In the genomic region with DNA sequence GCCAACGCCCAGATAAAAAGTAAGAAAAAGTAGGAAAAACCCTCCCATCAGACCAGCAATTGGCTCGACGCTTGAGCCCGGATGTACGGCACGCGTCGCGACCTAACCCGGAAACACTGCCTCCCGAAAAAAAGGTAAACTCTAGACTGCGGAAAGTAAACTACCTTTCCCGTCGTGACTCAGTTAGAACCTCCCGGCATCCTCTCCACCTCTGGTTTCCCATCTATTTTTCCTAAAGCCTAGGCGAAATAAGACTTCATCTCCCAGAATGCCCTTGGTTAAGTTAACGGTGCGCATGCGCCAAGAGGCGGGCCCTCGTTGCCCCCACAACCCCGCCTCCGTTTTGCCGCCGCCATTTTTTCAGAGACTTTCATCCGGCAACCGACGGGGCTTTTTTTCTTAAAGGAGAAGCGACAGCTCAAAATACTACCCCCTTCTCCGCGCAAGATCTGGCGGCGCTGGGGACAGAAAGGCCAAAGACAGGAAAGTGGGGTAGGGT, we compare ENCODE assay signal across 8 cellular contexts. TPM values are rescaled to one million over a fixed set of nuclear protein-coding genes. Genes with fewer than 3 reads are reported as not detected.
DNase-seq lines count a peak whose midpoint lies in the region; ATAC-seq and TF ChIP-seq lines count a peak whose summit lies in the region.

No MANE protein-coding gene starts in this region.

- H3K4me1 Mint-ChIP-seq in naive B cell = peaks cover 56 to 75% (median 68%) of the 10 kb centered on the region in 3 donors
- H3K4me1 Mint-ChIP-seq in stimulated activated effector memory CD8-positive, alpha-beta T cell treated with anti-CD3 and anti-CD28 coated beads, Interleukin-12 subunit alpha, Interleukin-12 subunit beta, amount 100 ng/mL, for 72 hours = peaks cover 58% of the 10 kb centered on the region

- H3K27ac Mint-ChIP-seq in naive B cell = peak overlapping the region; percentile 100
- H3K27ac Mint-ChIP-seq in stimulated activated effector memory CD8-positive, alpha-beta T cell treated with anti-CD3 and anti-CD28 coated beads, Interleukin-12 subunit alpha, Interleukin-12 subunit beta, amount 100 ng/mL, for 72 hours = peak overlapping the region; percentile 100

- H3K27me3 ChIP-seq in GM06990 (replicated peaks; ENCODE audit: control insufficient read depth, insufficient read depth, low read length) = no peaks in the 10 kb centered on the region

- H3K36me3 Mint-ChIP-seq in naive B cell = peaks cover 0 to 4% of the 10 kb centered on the region in 2 donors
- peaks cover 96% of the 10 kb centered on the region for H3K36me3 Mint-ChIP-seq in stimulated activated effector memory CD8-positive, alpha-beta T cell treated with anti-CD3 and anti-CD28 coated beads, Interleukin-12 subunit alpha, Interleukin-12 subunit beta, amount 100 ng/mL, for 72 hours

- H3K36me3 ChIP-seq in GM06990 (ENCODE audit: control insufficient read depth, insufficient read depth, low read length) = no peaks in the 10 kb centered on the region

- DNase-seq in GM06990 (ENCODE audit: extremely low read depth, insufficient read length) (peak; percentile 92), LoVo (ENCODE audit: low spot score) (peak; percentile 99), RPMI8226 (peak; percentile 98), fibroblast of mammary gland (ENCODE audit: low read depth) (peak; percentile 98), naive B cell (peak; percentile 93)
- DNase-seq in activated effector memory CD4-positive, alpha-beta T cell treated with Interleukin-2 at 50 U/mL for 16 hours = peak; percentile 87
- peak; percentile 81 to 95 for DNase-seq in stimulated activated effector memory CD8-positive, alpha-beta T cell treated with anti-CD3 and anti-CD28 coated beads, Interleukin-12 subunit alpha, Interleukin-12 subunit beta, amount 100 ng/mL, for 72 hours (ENCODE audit: low spot score in 2 of 2)

- no peaks in the 10 kb centered on the region for H3K9me3 Mint-ChIP-seq in naive B cell
- H3K9me3 Mint-ChIP-seq in stimulated activated effector memory CD8-positive, alpha-beta T cell treated with anti-CD3 and anti-CD28 coated beads, Interleukin-12 subunit alpha, Interleukin-12 subunit beta, amount 100 ng/mL, for 72 hours = no peaks in the 10 kb centered on the region

- H3K4me3 Mint-ChIP-seq in naive B cell = peak overlapping the region; percentile 86 to 100 (median 97)
- peak overlapping the region; percentile 84 for H3K4me3 Mint-ChIP-seq in stimulated activated effector memory CD8-positive, alpha-beta T cell treated with anti-CD3 and anti-CD28 coated beads, Interleukin-12 subunit alpha, Interleukin-12 subunit beta, amount 100 ng/mL, for 72 hours

- peak overlapping the region; percentile 96 for H3K4me3 ChIP-seq in GM06990 (replicated peaks; ENCODE audit: low read depth, low read length)
- H3K4me3 ChIP-seq in fibroblast of mammary gland (ENCODE audit: control insufficient read depth, low read depth, low read length) = peak overlapping the region; percentile 95

- H3K27me3 Mint-ChIP-seq in naive B cell = no peaks in the 10 kb centered on the region

- TF ChIP-seq CTCF in GM06990 (IDR thresholded peaks at IDR 0.05; ENCODE audit: insufficient read depth, low read length, poor library complexity, severe bottlenecking) = no peak
- TF ChIP-seq CTCF in fibroblast of mammary gland (conservative IDR thresholded peaks at IDR 0.05; ENCODE audit: control insufficient read depth, insufficient read depth, low read depth, low read length) = no peak

- ATAC-seq in naive B cell (ENCODE audit: low read depth in 2 of 2) (peak; percentile 2 to 42), HG03460 (IDR thresholded peaks at IDR 0.05; ENCODE audit: unreplicated experiment) (no peak)
- ATAC-seq in stimulated activated effector memory CD8-positive, alpha-beta T cell treated with anti-CD3 and anti-CD28 coated beads, Interleukin-12 subunit alpha, Interleukin-12 subunit beta, amount 100 ng/mL, for 72 hours = no peak

RNA-seq across cellular contexts. Expression of a gene that starts 0.7 kb away (rescaled TPM):
- polyA plus RNA-seq in naive B cell (ENCODE audit: low read depth in 6 of 6) = 10 to 100 TPM in 1 of 6 donors, 1 to 10 TPM in 5; 5.4 to 12.4 (median 8.1) TPM

RNA-seq across cellular contexts. Expression of a gene that starts 2.5 kb away (rescaled TPM):
- polyA plus RNA-seq in naive B cell (ENCODE audit: low read depth in 6 of 6) = 100 to 1,000 TPM in 2 of 6 donors, 10 to 100 TPM in 4; 63.3 to 120 (median 85.8) TPM

RNA-seq across cellular contexts. Expression of a gene that starts 44.3 kb away (rescaled TPM):
- under 1 TPM in 3 of 6 donors, not detected in 3; 0.15 to 0.35 (median 0.28) TPM for polyA plus RNA-seq in naive B cell (ENCODE audit: low read depth in 6 of 6)

Comparison
In these comparisons a context has a peak if more than half of its experiments do, and no peak if none do; other contexts are left out.
1. ATAC-seq: peak in naive B cell (2 of 2); none in stimulated activated effector memory CD8-positive, alpha-beta T cell treated with anti-CD3 and anti-CD28 coated beads, Interleukin-12 subunit alpha, Interleukin-12 subunit beta, amount 100 ng/mL, for 72 hours (single experiment) and HG03460 (single experiment).
2. Peak in every context shown above with its lines, with median percentiles within 50 percentile points of each other: DNase-seq.